Comparison of ENCODE assay signal across 29 cellular contexts in genomic region chr5:142164315-142164714, GRCh38.
"Had no signal": no experiment of that assay in that cellular context is flagged by ENCODE, and none has a peak within 500 bp of the region (broad histone marks: within the 10 kb centered on the region; RNA-seq: fewer than 3 reads in every experiment).

No MANE protein-coding gene starts in this region.

- H3K4me1 ChIP-seq: left lung, lower lobe of right lung, parathyroid adenoma, psoas muscle, transverse colon had no signal

- H3K27ac ChIP-seq: left lung, lower lobe of right lung, neural progenitor cell, neutrophil, parathyroid adenoma, psoas muscle, right lobe of liver, stomach, testis, thyroid gland, transverse colon, upper lobe of right lung had no signal

- H3K27me3 ChIP-seq: left lung, neural progenitor cell, right lobe of liver, stomach, testis, thyroid gland, transverse colon, upper lobe of right lung had no signal

- H3K4me3 ChIP-seq: left lung, lower lobe of right lung, neural progenitor cell, psoas muscle, right lobe of liver, smooth muscle cell, stomach, testis, thyroid gland, transverse colon, upper lobe of right lung had no signal

- H3K9me3 ChIP-seq: left lung, lower lobe of right lung, neutrophil, psoas muscle, right lobe of liver, stomach, testis, thyroid gland, transverse colon, upper lobe of right lung had no signal

- H3K36me3 ChIP-seq: left lung, lower lobe of right lung, neural progenitor cell, neutrophil, right lobe of liver, stomach, thyroid gland, transverse colon, upper lobe of right lung had no signal

- H3K4me3 Mint-ChIP-seq: immature natural killer cell; naive B cell; natural killer cell; nephron progenitor cell; neural progenitor cell; stimulated activated naive B cell treated with anti-CD40 and anti-IgM and Interleukin-4, amounts not matched to agents 10 μg/mL and 1 μg/mL and 100 μg/mL, for 72 hours had no signal

- H3K36me3 Mint-ChIP-seq: immature natural killer cell, naive B cell, natural killer cell, neural progenitor cell had no signal

- H3K27ac Mint-ChIP-seq: immature natural killer cell; naive B cell; natural killer cell; nephron progenitor cell; neural progenitor cell; stimulated activated naive B cell treated with anti-CD40 and anti-IgM and Interleukin-4, amounts not matched to agents 10 μg/mL and 1 μg/mL and 100 μg/mL, for 72 hours had no signal

- H3K4me1 Mint-ChIP-seq: immature natural killer cell; naive B cell; natural killer cell; stimulated activated naive B cell treated with anti-CD40 and anti-IgM and Interleukin-4, amounts not matched to agents 10 μg/mL and 1 μg/mL and 100 μg/mL, for 72 hours had no signal

- DNase-seq: hypothalamus; immature natural killer cell; kidney; left colon; left lung; lower lobe of right lung; mammary epithelial cell; mesenchymal stem cell; naive B cell; natural killer cell; nephron progenitor cell; occipital lobe; psoas muscle; right lobe of liver; stimulated activated CD4-positive, alpha-beta T cell treated with anti-CD3 and anti-CD28 coated beads, Interleukin-1b, Interleukin-23, amount 100 ng/mL, for 48 hours; stimulated activated CD4-positive, alpha-beta T cell treated with anti-CD3 and anti-CD28 coated beads, Interleukin-2, amount 100 ng/mL, for 48 hours; stimulated activated CD4-positive, alpha-beta T cell treated with anti-CD3 and anti-CD28 coated beads, Interleukin-4, amount 100 ng/mL, for 4 hours; stimulated activated CD8-positive, alpha-beta memory T cell treated with anti-CD3 and anti-CD28 coated beads, Interleukin-4, amount 100 ng/mL, for 48 hours; stimulated activated naive B cell treated with anti-CD40 and anti-IgM and Interleukin-4, amounts not matched to agents 10 μg/mL and 1 μg/mL and 100 μg/mL, for 72 hours; stimulated activated naive CD8-positive, alpha-beta T cell treated with anti-CD3 and anti-CD28 coated beads, Interleukin-15, Interleukin-2, amounts not matched to agents 100 U/mL and 50 U/mL, for 24 hours; stomach; testis; thyroid gland; transverse colon; upper lobe of right lung had no signal

- ATAC-seq: left colon; left lung; lower lobe of right lung; natural killer cell; psoas muscle; right lobe of liver; stimulated activated naive B cell treated with anti-CD40 and anti-IgM and Interleukin-4, amounts not matched to agents 10 μg/mL and 1 μg/mL and 100 μg/mL, for 72 hours; stimulated activated naive CD8-positive, alpha-beta T cell treated with anti-CD3 and anti-CD28 coated beads, Interleukin-15, Interleukin-2, amounts not matched to agents 100 U/mL and 50 U/mL, for 24 hours; upper lobe of right lung had no signal

- H3K9me3 Mint-ChIP-seq: immature natural killer cell; naive B cell; natural killer cell; nephron progenitor cell; stimulated activated naive B cell treated with anti-CD40 and anti-IgM and Interleukin-4, amounts not matched to agents 10 μg/mL and 1 μg/mL and 100 μg/mL, for 72 hours had no signal
